17 cellular contexts compared by ENCODE assay signal in genomic region chr9:16671591-16672137, GRCh38.
DNase-seq lines count a peak whose midpoint lies in the region; ATAC-seq and TF ChIP-seq lines count a peak whose summit lies in the region.
"Had no signal": no experiment of that assay in that cellular context is flagged by ENCODE, and none has a peak within 500 bp of the region (broad histone marks: within the 10 kb centered on the region; RNA-seq: fewer than 3 reads in every experiment).

No MANE protein-coding gene starts in this region.

- ATAC-seq in Right ventricle myocardium superior (ENCODE audit: poor library complexity) (no peak), HG02642 (IDR thresholded peaks at IDR 0.05; ENCODE audit: poor library complexity, unreplicated experiment) (no peak)
- no peak for ATAC-seq in activated CD8-positive, alpha-beta T cell treated with anti-CD3 and anti-CD28 coated beads, Interleukin-2, amount 10 ng/mL, durations not matched to agents 7 days and 5 days
- ATAC-seq: activated CD4-positive, alpha-beta T cell treated with anti-CD3 and anti-CD28 coated beads for 36 hours; Right ventricle myocardium inferior; stimulated activated memory B cell treated with anti-CD40 and anti-IgM and Interleukin-4, amounts not matched to agents 10 μg/mL and 1 μg/mL and 100 μg/mL, for 72 hours had no signal

- H3K9me3 Mint-ChIP-seq in activated CD8-positive, alpha-beta T cell treated with anti-CD3 and anti-CD28 coated beads, Interleukin-2, amount 10 ng/mL, durations not matched to agents 7 days and 5 days (ENCODE audit: insufficient read depth), result no peaks in the 10 kb centered on the region
- H3K9me3 Mint-ChIP-seq: activated naive CD4-positive, alpha-beta T cell treated with anti-CD3 and anti-CD28 coated beads, Interleukin-2, amount 50 U/mL, for 24 hours; stimulated activated memory B cell treated with anti-CD40 and anti-IgM and Interleukin-4, amounts not matched to agents 10 μg/mL and 1 μg/mL and 100 μg/mL, for 72 hours had no signal

- POLR2A ChIA-PET in activated CD8-positive, alpha-beta T cell treated with anti-CD3 and anti-CD28 coated beads, Interleukin-2, amount 10 ng/mL, durations not matched to agents 7 days and 5 days (lab: Charles Lee), result no interaction called here

- TF ChIP-seq CTCF in kidney epithelial cell (IDR thresholded peaks at IDR 0.05; ENCODE audit: insufficient read depth, low read length, poor library complexity, severe bottlenecking) (no peak), coronary artery (IDR thresholded peaks at IDR 0.05) (no peak)

- no peaks in the 10 kb centered on the region for H3K27me3 ChIP-seq in kidney epithelial cell (ENCODE audit: control insufficient read depth, insufficient read depth, low read length)

- H3K4me3 ChIP-seq in kidney epithelial cell (ENCODE audit: low read depth, low read length) (no peak overlapping the region), coronary artery (no peak overlapping the region)

- no peak overlapping the region for H3K27ac ChIP-seq in coronary artery

- CTCF ChIA-PET in activated CD8-positive, alpha-beta T cell treated with anti-CD3 and anti-CD28 coated beads, Interleukin-2, amount 10 ng/mL, durations not matched to agents 7 days and 5 days (lab: Charles Lee), result no interaction called here

- no peaks in the 10 kb centered on the region for H3K27me3 Mint-ChIP-seq in activated CD8-positive, alpha-beta T cell treated with anti-CD3 and anti-CD28 coated beads, Interleukin-2, amount 10 ng/mL, durations not matched to agents 7 days and 5 days (ENCODE audit: low read depth)
- H3K27me3 Mint-ChIP-seq: activated CD4-positive, alpha-beta T cell treated with anti-CD3 and anti-CD28 coated beads for 36 hours; activated naive CD4-positive, alpha-beta T cell treated with anti-CD3 and anti-CD28 coated beads, Interleukin-2, amount 50 U/mL, for 24 hours; stimulated activated memory B cell treated with anti-CD40 and anti-IgM and Interleukin-4, amounts not matched to agents 10 μg/mL and 1 μg/mL and 100 μg/mL, for 72 hours had no signal

- no peaks in the 10 kb centered on the region for H3K36me3 ChIP-seq in kidney epithelial cell (ENCODE audit: control insufficient read depth, insufficient read depth, low read length)

- H3K4me3 Mint-ChIP-seq in activated CD8-positive, alpha-beta T cell treated with anti-CD3 and anti-CD28 coated beads, Interleukin-2, amount 10 ng/mL, durations not matched to agents 7 days and 5 days, result no peak overlapping the region
- H3K4me3 Mint-ChIP-seq: activated CD4-positive, alpha-beta T cell treated with anti-CD3 and anti-CD28 coated beads for 36 hours; activated naive CD4-positive, alpha-beta T cell treated with anti-CD3 and anti-CD28 coated beads, Interleukin-2, amount 50 U/mL, for 24 hours; stimulated activated memory B cell treated with anti-CD40 and anti-IgM and Interleukin-4, amounts not matched to agents 10 μg/mL and 1 μg/mL and 100 μg/mL, for 72 hours had no signal

- no peak overlapping the region for H3K27ac Mint-ChIP-seq in activated CD8-positive, alpha-beta T cell treated with anti-CD3 and anti-CD28 coated beads, Interleukin-2, amount 10 ng/mL, durations not matched to agents 7 days and 5 days
- H3K27ac Mint-ChIP-seq: activated CD4-positive, alpha-beta T cell treated with anti-CD3 and anti-CD28 coated beads for 36 hours; activated naive CD4-positive, alpha-beta T cell treated with anti-CD3 and anti-CD28 coated beads, Interleukin-2, amount 50 U/mL, for 24 hours; stimulated activated memory B cell treated with anti-CD40 and anti-IgM and Interleukin-4, amounts not matched to agents 10 μg/mL and 1 μg/mL and 100 μg/mL, for 72 hours had no signal

- DNase-seq in Caki2 (ENCODE audit: low read depth) (peak; percentile 86), LHCN-M2 (ENCODE audit: low read depth) (peak; percentile 97), amniotic stem cell (lab: John Stamatoyannopoulos, UW) (peak; percentile 20), kidney epithelial cell (ENCODE audit: low read depth) (peak; percentile 89), Right ventricle myocardium superior (no peak), coronary artery (ENCODE audit: low spot score) (no peak)
- no peak for DNase-seq in activated CD8-positive, alpha-beta T cell treated with anti-CD3 and anti-CD28 coated beads, Interleukin-2, amount 10 ng/mL, durations not matched to agents 7 days and 5 days
- DNase-seq: activated CD4-positive, alpha-beta T cell treated with anti-CD3 and anti-CD28 coated beads for 36 hours; Caco-2; GOT3; mesendoderm; NCI-H1105 treated with DMSO at 0.1 percent for 48 hours; stimulated activated CD4-positive, alpha-beta T cell treated with anti-CD3 and anti-CD28 coated beads, Interleukin-15, amount 100 ng/mL, for 24 hours had no signal

- intact Hi-C loops in Right ventricle myocardium superior (cut with DNase I), result no loop called here

- H3K4me1 Mint-ChIP-seq in activated CD8-positive, alpha-beta T cell treated with anti-CD3 and anti-CD28 coated beads, Interleukin-2, amount 10 ng/mL, durations not matched to agents 7 days and 5 days (ENCODE audit: low read depth), result no peaks in the 10 kb centered on the region
- H3K4me1 Mint-ChIP-seq: activated CD4-positive, alpha-beta T cell treated with anti-CD3 and anti-CD28 coated beads for 36 hours; activated naive CD4-positive, alpha-beta T cell treated with anti-CD3 and anti-CD28 coated beads, Interleukin-2, amount 50 U/mL, for 24 hours; stimulated activated memory B cell treated with anti-CD40 and anti-IgM and Interleukin-4, amounts not matched to agents 10 μg/mL and 1 μg/mL and 100 μg/mL, for 72 hours had no signal

- no peaks in the 10 kb centered on the region for H3K36me3 Mint-ChIP-seq in activated CD8-positive, alpha-beta T cell treated with anti-CD3 and anti-CD28 coated beads, Interleukin-2, amount 10 ng/mL, durations not matched to agents 7 days and 5 days (ENCODE audit: low read depth)
- H3K36me3 Mint-ChIP-seq: activated naive CD4-positive, alpha-beta T cell treated with anti-CD3 and anti-CD28 coated beads, Interleukin-2, amount 50 U/mL, for 24 hours; stimulated activated memory B cell treated with anti-CD40 and anti-IgM and Interleukin-4, amounts not matched to agents 10 μg/mL and 1 μg/mL and 100 μg/mL, for 72 hours had no signal

- in situ Hi-C loops in Caki2 (cut with HindIII; ENCODE audit: low pct_unique_long_range_greater_than_20kb, low sequenced_read_pairs), result no loop called here

Comparison
In these comparisons a context has a peak if more than half of its experiments do, and no peak if none do; other contexts are left out.
1. DNase-seq: peak in Caki2 (single experiment), LHCN-M2 (single experiment), amniotic stem cell (single experiment) and kidney epithelial cell (single experiment); none in Right ventricle myocardium superior (single experiment), coronary artery (single experiment) and activated CD8-positive, alpha-beta T cell treated with anti-CD3 and anti-CD28 coated beads, Interleukin-2, amount 10 ng/mL, durations not matched to agents 7 days and 5 days (single experiment).